In the genomic region with DNA sequence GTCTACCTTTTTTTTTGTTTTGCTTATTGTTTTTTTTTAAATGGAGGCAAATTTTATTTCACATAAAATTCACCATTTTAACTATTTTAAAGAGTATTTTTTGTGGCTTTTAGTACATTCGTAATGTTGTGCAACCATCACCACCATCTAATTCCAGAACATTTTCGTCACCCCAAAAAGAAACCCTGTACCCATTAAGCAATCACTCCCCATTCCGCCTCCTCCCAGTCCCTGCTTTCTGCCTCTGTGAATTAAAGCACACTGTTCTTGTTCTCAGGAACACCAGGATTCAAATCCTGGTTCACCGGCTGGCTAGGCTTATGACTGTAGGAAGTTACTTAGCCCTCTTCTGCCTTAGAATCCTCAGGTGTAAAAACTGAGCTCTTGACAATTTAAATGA, we compare ENCODE assay signal across 17 cellular contexts. TPM values are rescaled to one million over a fixed set of nuclear protein-coding genes. Genes with fewer than 3 reads are reported as not detected.
"Had no signal": no experiment of that assay in that cellular context is flagged by ENCODE, and none has a peak within 500 bp of the region (broad histone marks: within the 10 kb centered on the region; RNA-seq: fewer than 3 reads in every experiment).

No MANE protein-coding gene starts in this region.

- H3K4me3 ChIP-seq: colonic mucosa, lung, skin epidermis had no signal

- H3K9me3 ChIP-seq: colonic mucosa had no signal

- H3K4me1 ChIP-seq: colonic mucosa had no signal

- H3K27ac ChIP-seq: colonic mucosa had no signal

- DNase-seq: activated B cell treated with CpG ODN at 0.5 μM for 24 hours; activated CD4-positive, alpha-beta T cell treated with anti-CD3 and anti-CD28 coated beads for 48 hours; activated CD8-positive, alpha-beta T cell treated with anti-CD3 and anti-CD28 coated beads for 36 hours; activated naive CD4-positive, alpha-beta T cell treated with anti-CD3 and anti-CD28 coated beads for 36 hours; activated T-cell treated with anti-CD3 and anti-CD28 coated beads, Interleukin-2, amount 50 U/mL, for 4 hours; anterior cingulate cortex; colonic mucosa; hippocampal formation; left cardiac atrium; occipital lobe; posterior cingulate gyrus; stimulated activated naive CD8-positive, alpha-beta T cell treated with anti-CD3 and anti-CD28 coated beads, Interleukin-15, amount 100 ng/mL, for 72 hours; T-cell; trophoblast cell had no signal

- H3K36me3 ChIP-seq: colonic mucosa had no signal

- ATAC-seq: activated CD8-positive, alpha-beta T cell treated with anti-CD3 and anti-CD28 coated beads for 36 hours; activated T-cell treated with anti-CD3 and anti-CD28 coated beads, Interleukin-2, amount 50 U/mL, for 4 hours; stimulated activated naive CD8-positive, alpha-beta T cell treated with anti-CD3 and anti-CD28 coated beads, Interleukin-15, amount 100 ng/mL, for 72 hours; T-cell had no signal

- H3K27me3 ChIP-seq: colonic mucosa had no signal

RNA-seq across cellular contexts. Expression of gene EPAS1, which starts 36.9 kb away (rescaled TPM):
- polyA plus RNA-seq: neural cell had no signal
